Comparison of ENCODE assay signal across 8 cellular contexts in the genomic region with DNA sequence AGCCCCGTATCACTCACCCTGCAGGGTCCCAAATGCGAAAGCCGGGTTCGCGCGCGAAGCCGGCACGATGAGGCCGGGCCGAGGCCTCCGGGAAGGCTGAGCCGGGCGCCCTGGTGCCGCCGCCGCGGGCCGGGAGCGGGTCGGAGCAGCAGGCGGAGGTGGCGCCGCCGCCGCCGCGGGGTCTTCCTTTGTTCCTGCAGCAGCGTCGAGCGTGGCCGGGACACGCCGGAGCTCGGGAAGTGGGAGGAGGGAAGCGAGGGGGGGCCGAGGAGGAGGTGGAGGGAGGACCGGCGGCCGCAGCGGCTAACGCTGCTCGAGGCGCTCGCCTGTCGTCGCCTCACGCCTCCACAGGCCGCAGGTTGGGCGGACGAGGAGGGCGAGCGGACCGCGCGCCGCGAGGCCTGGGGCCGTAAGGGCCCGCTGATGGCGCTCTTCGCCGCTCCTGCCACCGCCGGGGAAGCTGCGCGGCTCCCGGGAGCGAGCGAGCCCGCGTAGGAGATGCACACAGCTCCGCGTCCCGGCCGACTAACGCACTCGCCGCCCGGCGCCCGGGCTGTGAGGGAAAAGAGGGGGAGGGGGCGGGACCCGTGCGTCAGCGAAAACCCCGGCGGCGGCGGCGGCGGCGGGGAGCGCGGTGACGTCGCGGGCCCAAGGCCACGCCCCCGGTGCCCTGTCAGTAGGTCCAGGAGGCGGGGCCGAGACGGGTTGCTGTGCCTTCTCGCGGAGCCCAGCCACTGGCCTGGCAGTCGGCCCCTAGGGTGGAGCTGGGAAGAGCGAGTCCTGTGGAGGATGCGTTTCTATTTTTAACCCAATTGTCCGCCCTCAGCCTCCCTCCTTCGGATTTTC.
DNase-seq lines count a peak whose midpoint lies in the region; ATAC-seq and TF ChIP-seq lines count a peak whose summit lies in the region.

A gene with protein sequence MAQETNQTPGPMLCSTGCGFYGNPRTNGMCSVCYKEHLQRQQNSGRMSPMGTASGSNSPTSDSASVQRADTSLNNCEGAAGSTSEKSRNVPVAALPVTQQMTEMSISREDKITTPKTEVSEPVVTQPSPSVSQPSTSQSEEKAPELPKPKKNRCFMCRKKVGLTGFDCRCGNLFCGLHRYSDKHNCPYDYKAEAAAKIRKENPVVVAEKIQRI (minus strand): TSS at position 530 of the 846 bp plus-strand sequence. CDS start 4,430 bp downstream, outside the sequence.

- H3K27ac ChIP-seq in cingulate gyrus (ENCODE audit: low read depth, low read length): peak within 1 kb of the TSS; percentile 100

- ATAC-seq in HG03432 (IDR thresholded peaks at IDR 0.05; ENCODE audit: unreplicated experiment): peak; percentile 86

- TF ChIP-seq POLR2A in GM19099 (IDR thresholded peaks at IDR 0.05; ENCODE audit: extremely low read depth, insufficient read length, low read depth): peak; percentile 99

- DNase-seq in Ammon's horn (ENCODE audit: low spot score): peak; percentile 99
- DNase-seq in NCI-H510A (lab: John Stamatoyannopoulos, UW): peak; percentile 97
- peak; percentile 93 to 96 for DNase-seq in activated CD4-positive, alpha-beta T cell treated with anti-CD3 and anti-CD28 coated beads for 4 hours
- peak; percentile 99 for DNase-seq in kidney tubule cell (ENCODE audit: low spot score)
- DNase-seq in stimulated activated CD4-positive, alpha-beta T cell treated with anti-CD3 and anti-CD28 coated beads, Interleukin-1b, Interleukin-23, amount 100 ng/mL, for 24 hours (ENCODE audit: low read depth in 4 of 4, low spot score in 1 of 4): peak; percentile 88 to 93 (median 90)

Comparison
In these comparisons a context has a peak if more than half of its experiments do, and no peak if none do; other contexts are left out.
1. Peak in every context shown above with its lines: DNase-seq, ATAC-seq and H3K27ac ChIP-seq.